17 cellular contexts compared by ENCODE assay signal in the genomic region with DNA sequence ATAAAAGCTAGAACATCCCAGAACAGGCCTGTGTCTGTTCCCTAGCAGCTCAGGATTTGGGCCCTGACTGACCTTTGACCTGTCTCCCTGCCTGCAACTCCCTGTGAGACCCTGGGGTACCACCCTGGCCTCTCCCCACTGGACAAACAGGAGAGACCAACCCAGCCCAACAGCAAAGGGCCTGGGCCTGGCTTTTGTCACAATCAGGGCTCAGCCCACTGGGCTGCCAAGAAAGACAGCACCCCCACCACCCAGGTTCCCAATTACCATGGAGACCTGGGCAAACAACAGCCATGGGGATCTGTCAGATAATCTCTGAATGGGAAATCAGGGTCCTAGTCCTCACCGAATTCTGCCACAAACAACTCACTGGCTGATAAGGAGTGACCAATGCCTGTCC. TPM values are rescaled to one million over a fixed set of nuclear protein-coding genes. Genes with fewer than 3 reads are reported as not detected.
DNase-seq lines count a peak whose midpoint lies in the region; ATAC-seq and TF ChIP-seq lines count a peak whose summit lies in the region.
"Had no signal": no experiment of that assay in that cellular context is flagged by ENCODE, and none has a peak within 500 bp of the region (broad histone marks: within the 10 kb centered on the region; RNA-seq: fewer than 3 reads in every experiment).

No MANE protein-coding gene starts in this region.

- H3K9ac ChIP-seq in neural progenitor cell, result no peak overlapping the region
- H3K9ac ChIP-seq: BLaER1 treated with 17β-estradiol and CSF1 and Interleukin-3, amounts not matched to agents 10 nM and 100 nM had no signal

- H3K27me3 ChIP-seq in dorsolateral prefrontal cortex (no peaks in the 10 kb centered on the region), neural progenitor cell (no peaks in the 10 kb centered on the region)
- H3K27me3 ChIP-seq: BLaER1 treated with 17β-estradiol and CSF1 and Interleukin-3, amounts not matched to agents 10 nM and 100 nM had no signal

- H3K27ac ChIP-seq in RWPE1, result peak overlapping the region; percentile 51
- peak overlapping the region in 57 of 59 donors; percentile 8 to 99 (median 96) for H3K27ac ChIP-seq in dorsolateral prefrontal cortex
- no peak overlapping the region for H3K27ac ChIP-seq in neural progenitor cell
- H3K27ac ChIP-seq: SK-N-MC had no signal

- H3K4me3 ChIP-seq in dorsolateral prefrontal cortex (no peak overlapping the region), neural progenitor cell (no peak overlapping the region)
- H3K4me3 ChIP-seq: BLaER1 treated with 17β-estradiol and CSF1 and Interleukin-3, amounts not matched to agents 10 nM and 100 nM; SK-N-MC had no signal

- H3K36me3 ChIP-seq in neural progenitor cell, result no peaks in the 10 kb centered on the region
- H3K36me3 ChIP-seq: BLaER1 treated with 17β-estradiol and CSF1 and Interleukin-3, amounts not matched to agents 10 nM and 100 nM had no signal

- peaks cover 9% of the 10 kb centered on the region for H3F3A ChIP-seq in neural progenitor cell (ENCODE audit: low read depth)

- no peak overlapping the region for H3K27ac Mint-ChIP-seq in neural progenitor cell

- CTCF ChIA-PET in RWPE1 (lab: Yijun Ruan, JAX), result no interaction called here

- H3K4me2 ChIP-seq in neural progenitor cell, result peak overlapping the region; percentile 31

- intact Hi-C loops in dorsolateral prefrontal cortex (cut with DNase I), result no loop called here

- H3K4me3 Mint-ChIP-seq in neural progenitor cell, result no peak overlapping the region

- peaks cover 2% of the 10 kb centered on the region for H3K27me3 Mint-ChIP-seq in neural progenitor cell (ENCODE audit: insufficient read depth, low read depth)

- DNase-seq in ELF-1 (ENCODE audit: low read depth, low spot score) (peak; percentile 58), RWPE1 (ENCODE audit: low spot score) (no peak), dorsolateral prefrontal cortex (peak in 1 of 10 donors; percentile 32), neural progenitor cell (ENCODE audit: low spot score) (peak; percentile 75), EL (no peak), cortex of kidney (lab: John Stamatoyannopoulos, UW) (no peak)
- DNase-seq: NCI-H1048; NCI-H146; NCI-H2081 treated with DMSO at 0.1 percent for 48 hours; NCI-H2227 treated with DMSO at 0.1 percent for 48 hours; NCI-H526; NK-92 treated with Interleukin-12 subunit alpha and Interleukin-12 subunit beta, amount 100 ng/mL, for 24 hours; OCI-M1 had no signal

- POLR2A ChIA-PET in RWPE1 (lab: Yijun Ruan, JAX; ENCODE audit: low non-redundant PET), result no interaction called here

- H3K4me1 ChIP-seq in neural progenitor cell, result peaks cover 33% of the 10 kb centered on the region

- no peaks in the 10 kb centered on the region for H3K36me3 Mint-ChIP-seq in neural progenitor cell

- H3K79me2 ChIP-seq in neural progenitor cell (ENCODE audit: low read depth), result no peaks in the 10 kb centered on the region

- no peak for ATAC-seq in GM21619 (IDR thresholded peaks at IDR 0.05; ENCODE audit: unreplicated experiment)
- ATAC-seq: HCT116 had no signal

- H3K9me3 ChIP-seq in neural progenitor cell (ENCODE audit: low read depth), result no peaks in the 10 kb centered on the region
- H3K9me3 ChIP-seq: BLaER1 treated with 17β-estradiol and CSF1 and Interleukin-3, amounts not matched to agents 10 nM and 100 nM had no signal

- no peak overlapping the region for H2AFZ ChIP-seq in neural progenitor cell (replicated peaks)

- H3K4me1 Mint-ChIP-seq in neural progenitor cell, result peaks cover 18% of the 10 kb centered on the region

- no peaks in the 10 kb centered on the region for H3K9me3 Mint-ChIP-seq in neural progenitor cell

- no peaks in the 10 kb centered on the region for H4K20me1 ChIP-seq in neural progenitor cell (ENCODE audit: low read depth)
- H4K20me1 ChIP-seq: BLaER1 treated with 17β-estradiol and CSF1 and Interleukin-3, amounts not matched to agents 10 nM and 100 nM had no signal

- TF ChIP-seq CTCF in RWPE1 (conservative IDR thresholded peaks at IDR 0.05; ENCODE audit: low read depth), result no peak
- no peak for TF ChIP-seq CTCF in dorsolateral prefrontal cortex (IDR thresholded peaks at IDR 0.05 in 54 of 56, conservative IDR thresholded peaks at IDR 0.05 in 2 of 56; ENCODE audit: low read depth in 1 of 56, partially characterized antibody in 56 of 56)
- TF ChIP-seq CTCF in neural progenitor cell (IDR thresholded peaks at IDR 0.05), result no peak

RNA-seq across cellular contexts. Expression of a gene that starts 11.1 kb away (rescaled TPM):
- 100 to 1,000 TPM in 55 of 120 experiments, 10 to 100 TPM in 65; 20.8 to 459 (median 91.3) TPM for total RNA-seq in dorsolateral prefrontal cortex
- total RNA-seq in neural progenitor cell (ENCODE audit: low replicate concordance), result 0.86 and 1.6 TPM in 2 replicates

RNA-seq across cellular contexts. Expression of a gene that starts 28.3 kb away (rescaled TPM):
- total RNA-seq in dorsolateral prefrontal cortex (10 to 100 TPM; 36.8 to 68.6 (median 51.1) TPM), neural progenitor cell (ENCODE audit: low replicate concordance) (36.1 and 41.5 TPM in 2 replicates)

Comparison
In these comparisons a context has a peak if more than half of its experiments do, and no peak if none do; other contexts are left out.
1. DNase-seq: peak in ELF-1 (single experiment) and neural progenitor cell (single experiment); none in RWPE1 (single experiment), EL (single experiment) and cortex of kidney (single experiment).